3 cellular contexts compared by ENCODE assay signal in genomic region chr11:68950776-68951175, GRCh38.
TF ChIP-seq lines count a peak whose summit lies in the region.

No MANE protein-coding gene starts in this region.

TF ChIP-seq in HepG2, 621 proteins besides CTCF, POLR2A, EP300 and RAD21:
- TF ChIP-seq SRSF9 (IDR thresholded peaks at IDR 0.05; ENCODE audit: borderline replicate concordance, insufficient read depth, low read depth, low read length, poor library complexity, severe bottlenecking) (no peak), ATAD3A (CRISPR knock-in tag; IDR thresholded peaks at IDR 0.05) (no peak), FUBP1 (CRISPR knock-in tag; IDR thresholded peaks at IDR 0.05; ENCODE audit: borderline replicate concordance) (no peak), ZUFSP (CRISPR knock-in tag; IDR thresholded peaks at IDR 0.05; ENCODE audit: borderline replicate concordance) (no peak), EZH2 (conservative IDR thresholded peaks at IDR 0.05; ENCODE audit: low read depth, low read length) (no peak), ZSCAN21 (CRISPR knock-in tag; IDR thresholded peaks at IDR 0.05; ENCODE audit: borderline replicate concordance) (no peak), KLF13 (CRISPR knock-in tag; IDR thresholded peaks at IDR 0.05) (no peak), THAP7 (CRISPR knock-in tag; IDR thresholded peaks at IDR 0.05) (no peak), ZNF441 (CRISPR knock-in tag; IDR thresholded peaks at IDR 0.05; ENCODE audit: borderline replicate concordance) (no peak), ZNF749 (CRISPR knock-in tag; IDR thresholded peaks at IDR 0.05; ENCODE audit: borderline replicate concordance) (no peak), ZNF567 (CRISPR knock-in tag; IDR thresholded peaks at IDR 0.05; ENCODE audit: borderline replicate concordance) (no peak), ZNF605 (CRISPR knock-in tag; IDR thresholded peaks at IDR 0.05) (no peak), TCF7L2 (IDR thresholded peaks at IDR 0.05; ENCODE audit: low read depth, low read length) (no peak), ZNF503 (CRISPR knock-in tag; IDR thresholded peaks at IDR 0.05) (no peak), ZNF850 (CRISPR knock-in tag; conservative IDR thresholded peaks at IDR 0.05) (no peak)

TF ChIP-seq in H1, 55 proteins besides CTCF, POLR2A, EP300 and RAD21:
- TF ChIP-seq TAF7 (optimal IDR thresholded peaks at IDR 0.05; ENCODE audit: borderline replicate concordance, low read depth, low read length) (no peak), NANOG (IDR thresholded peaks at IDR 0.05; ENCODE audit: insufficient read depth, low read depth, low read length, poor library complexity, severe bottlenecking) (no peak), SIN3A (conservative IDR thresholded peaks at IDR 0.05 in 1 of 2, IDR thresholded peaks at IDR 0.05 in 1 of 2; ENCODE audit: low read depth in 1 of 2, low read length in 2 of 2) (peak in 1 of 2 experiments; percentile 43; a peak in 1 of 4 replicates), RBBP5 (IDR thresholded peaks at IDR 0.05; ENCODE audit: borderline replicate concordance, low read depth, low read length) (no peak), CHD7 (IDR thresholded peaks at IDR 0.05; ENCODE audit: insufficient replicate concordance, low read length) (no peak), HDAC6 (IDR thresholded peaks at IDR 0.05; ENCODE audit: low read depth, low read length) (no peak)

TF ChIP-seq in GM12891, 5 proteins besides CTCF, POLR2A, EP300 and RAD21:
- TF ChIP-seq PAX5 (IDR thresholded peaks at IDR 0.05; ENCODE audit: insufficient read depth, low read length, severe bottlenecking) (no peak), SPI1 (IDR thresholded peaks at IDR 0.05; ENCODE audit: low read depth, low read length) (no peak), POLR2AphosphoS5 (IDR thresholded peaks at IDR 0.05; ENCODE audit: low read depth, low read length) (no peak), POU2F2 (IDR thresholded peaks at IDR 0.05; ENCODE audit: low read depth, low read length) (no peak), TAF1 (IDR thresholded peaks at IDR 0.05; ENCODE audit: low read depth, low read length) (no peak)
